In the genomic region with DNA sequence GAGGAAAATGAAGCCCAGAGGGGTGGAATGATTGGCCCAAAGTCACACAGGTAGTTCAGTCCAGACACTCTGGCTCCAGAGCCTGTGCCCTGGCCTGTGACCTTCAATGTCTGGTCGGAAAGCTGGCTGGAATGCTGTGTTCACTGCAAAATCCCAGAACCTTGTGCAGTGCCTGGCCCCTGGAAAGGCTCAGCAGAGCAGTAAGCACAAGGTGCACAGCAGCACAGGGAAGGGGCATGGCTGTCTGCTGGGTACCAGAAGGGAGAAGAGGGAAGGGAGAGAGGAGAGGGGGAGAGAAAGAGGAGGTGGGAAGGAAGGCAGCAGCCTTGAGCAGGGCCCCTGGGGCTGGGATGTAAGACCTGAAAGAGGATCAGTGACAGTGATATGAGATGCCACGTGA, we compare ENCODE assay signal across 19 cellular contexts. TPM values are rescaled to one million over a fixed set of nuclear protein-coding genes. Genes with fewer than 3 reads are reported as not detected.
DNase-seq lines count a peak whose midpoint lies in the region; ATAC-seq and TF ChIP-seq lines count a peak whose summit lies in the region.
"Had no signal": no experiment of that assay in that cellular context is flagged by ENCODE, and none has a peak within 500 bp of the region (broad histone marks: within the 10 kb centered on the region; RNA-seq: fewer than 3 reads in every experiment).

No MANE protein-coding gene starts in this region.

- no peaks in the 10 kb centered on the region for H3K36me3 Mint-ChIP-seq in central memory CD8-positive, alpha-beta T cell (ENCODE audit: insufficient read depth)
- peaks cover 14% of the 10 kb centered on the region for H3K36me3 Mint-ChIP-seq in stimulated activated memory B cell treated with anti-CD40 and anti-IgM and Interleukin-4, amounts not matched to agents 10 μg/mL and 1 μg/mL and 100 μg/mL, for 72 hours
- no peaks in the 10 kb centered on the region for H3K36me3 Mint-ChIP-seq in activated naive CD8-positive, alpha-beta T cell treated with anti-CD3 and anti-CD28 coated beads for 36 hours

- H3K27ac ChIP-seq in lung (ENCODE audit: low read depth in 1 of 2, low read length in 1 of 2) (no peak overlapping the region), trophoblast cell (ENCODE audit: low read depth, low read length) (no peak overlapping the region)
- H3K27ac ChIP-seq: C4-2B had no signal

- no peaks in the 10 kb centered on the region for H3K27me3 Mint-ChIP-seq in central memory CD8-positive, alpha-beta T cell
- no peaks in the 10 kb centered on the region for H3K27me3 Mint-ChIP-seq in stimulated activated memory B cell treated with anti-CD40 and anti-IgM and Interleukin-4, amounts not matched to agents 10 μg/mL and 1 μg/mL and 100 μg/mL, for 72 hours
- H3K27me3 Mint-ChIP-seq in activated naive CD8-positive, alpha-beta T cell treated with anti-CD3 and anti-CD28 coated beads for 36 hours: no peaks in the 10 kb centered on the region

- no peak overlapping the region for H2BK5ac ChIP-seq in trophoblast cell (ENCODE audit: low read depth, low read length, poor library complexity)

- H2BK120ac ChIP-seq in trophoblast cell (ENCODE audit: insufficient read depth, low read length, poor library complexity): no peak overlapping the region

- TF ChIP-seq CTCF in lung (IDR thresholded peaks at IDR 0.05; ENCODE audit: control extremely low read depth, extremely low read depth): no peak

- ATAC-seq in central memory CD8-positive, alpha-beta T cell (replicated peaks; ENCODE audit: extremely low read depth, poor library complexity, severe bottlenecking): no peak
- ATAC-seq in lung (ENCODE audit: insufficient read depth, low FRiP score): no peak
- ATAC-seq in stimulated activated memory B cell treated with anti-CD40 and anti-IgM and Interleukin-4, amounts not matched to agents 10 μg/mL and 1 μg/mL and 100 μg/mL, for 72 hours: no peak
- ATAC-seq in HG02763 (IDR thresholded peaks at IDR 0.05; ENCODE audit: unreplicated experiment): no peak
- no peak for ATAC-seq in esophagus mucosa

- H3K4me1 ChIP-seq in lung (ENCODE audit: control insufficient read depth in 2 of 2, insufficient read depth in 2 of 2, low read length in 2 of 2): peaks cover 1 to 5% of the 10 kb centered on the region in 2 donors
- H3K4me1 ChIP-seq in trophoblast cell (ENCODE audit: control insufficient read depth in 1 of 2, insufficient read depth in 2 of 2, low read length in 2 of 2): peaks cover 5 to 13% of the 10 kb centered on the region in 2 experiments
- H3K4me1 ChIP-seq in HAP-1: no peaks in the 10 kb centered on the region

- DNase-seq in central memory CD8-positive, alpha-beta T cell (ENCODE audit: low spot score in 2 of 2): no peak
- DNase-seq in lung (ENCODE audit: low spot score) (peak; percentile 18), trophoblast cell (no peak), HAP-1 (ENCODE audit: low spot score in 2 of 2) (no peak)
- DNase-seq in activated naive CD8-positive, alpha-beta T cell treated with anti-CD3 and anti-CD28 coated beads for 36 hours: no peak
- DNase-seq: ACHN; CD4-positive, alpha-beta memory T cell; DMS153; DMS79 treated with DMSO at 0.1 percent for 48 hours; EL; GOT3; IMR-90 had no signal

- H3K9me3 ChIP-seq in lung (ENCODE audit: control insufficient read depth in 2 of 2, insufficient read depth in 1 of 2, low read length in 1 of 2): peaks cover 0 to 1% of the 10 kb centered on the region in 2 donors
- no peaks in the 10 kb centered on the region for H3K9me3 ChIP-seq in trophoblast cell (ENCODE audit: insufficient read depth, low read depth, low read length)
- no peaks in the 10 kb centered on the region for H3K9me3 ChIP-seq in HAP-1

- in situ Hi-C loops in HAP-1 (cut with MboI; ENCODE audit: low sequenced_read_pairs): no loop called here

- H4K8ac ChIP-seq in trophoblast cell (ENCODE audit: low read depth, low read length): no peak overlapping the region

- H3K4me1 Mint-ChIP-seq in central memory CD8-positive, alpha-beta T cell: peaks cover 19% of the 10 kb centered on the region
- peaks cover 26% of the 10 kb centered on the region for H3K4me1 Mint-ChIP-seq in stimulated activated memory B cell treated with anti-CD40 and anti-IgM and Interleukin-4, amounts not matched to agents 10 μg/mL and 1 μg/mL and 100 μg/mL, for 72 hours
- peaks cover 8% of the 10 kb centered on the region for H3K4me1 Mint-ChIP-seq in activated naive CD8-positive, alpha-beta T cell treated with anti-CD3 and anti-CD28 coated beads for 36 hours
- H3K4me1 Mint-ChIP-seq: CD4-positive, alpha-beta memory T cell; H9 had no signal

- H3K27ac Mint-ChIP-seq in central memory CD8-positive, alpha-beta T cell (ENCODE audit: low read depth): peak overlapping the region; percentile 29
- H3K27ac Mint-ChIP-seq in stimulated activated memory B cell treated with anti-CD40 and anti-IgM and Interleukin-4, amounts not matched to agents 10 μg/mL and 1 μg/mL and 100 μg/mL, for 72 hours: peak overlapping the region; percentile 47
- H3K27ac Mint-ChIP-seq in activated naive CD8-positive, alpha-beta T cell treated with anti-CD3 and anti-CD28 coated beads for 36 hours: no peak overlapping the region
- H3K27ac Mint-ChIP-seq: CD4-positive, alpha-beta memory T cell had no signal

- H3K4me3 Mint-ChIP-seq in central memory CD8-positive, alpha-beta T cell: no peak overlapping the region
- H3K4me3 Mint-ChIP-seq in stimulated activated memory B cell treated with anti-CD40 and anti-IgM and Interleukin-4, amounts not matched to agents 10 μg/mL and 1 μg/mL and 100 μg/mL, for 72 hours: no peak overlapping the region
- no peak overlapping the region for H3K4me3 Mint-ChIP-seq in activated naive CD8-positive, alpha-beta T cell treated with anti-CD3 and anti-CD28 coated beads for 36 hours
- H3K4me3 Mint-ChIP-seq: CD4-positive, alpha-beta memory T cell; H9 had no signal

- WGBS in lung, 2 donors: 58 to 68% methylated on average over 2 of the region's 2 CpGs
- WGBS in trophoblast cell (ENCODE audit: extremely low coverage, insufficient coverage, insufficient read length): no CpG with 5 or more reads among the region's 2 CpGs

- H2AK5ac ChIP-seq in trophoblast cell (ENCODE audit: low read length): no peak overlapping the region

- H3K79me2 ChIP-seq in trophoblast cell (ENCODE audit: control insufficient read depth, insufficient read depth, low read length, poor library complexity): no peaks in the 10 kb centered on the region

- H4K91ac ChIP-seq in trophoblast cell (ENCODE audit: low read depth, low read length): no peak overlapping the region

- H3K4me2 ChIP-seq in trophoblast cell (ENCODE audit: low read length): no peak overlapping the region

- no peak overlapping the region for H3K4ac ChIP-seq in trophoblast cell (ENCODE audit: low read depth, low read length)

- no peaks in the 10 kb centered on the region for H3K79me1 ChIP-seq in trophoblast cell (ENCODE audit: low read length)

- H4K12ac ChIP-seq in trophoblast cell (ENCODE audit: low read depth, low read length): no peak overlapping the region

- peaks cover 13% of the 10 kb centered on the region for H3K9me3 Mint-ChIP-seq in central memory CD8-positive, alpha-beta T cell
- peaks cover 11% of the 10 kb centered on the region for H3K9me3 Mint-ChIP-seq in stimulated activated memory B cell treated with anti-CD40 and anti-IgM and Interleukin-4, amounts not matched to agents 10 μg/mL and 1 μg/mL and 100 μg/mL, for 72 hours
- peaks cover 15% of the 10 kb centered on the region for H3K9me3 Mint-ChIP-seq in activated naive CD8-positive, alpha-beta T cell treated with anti-CD3 and anti-CD28 coated beads for 36 hours

- H3K14ac ChIP-seq in trophoblast cell (ENCODE audit: low read length): no peak overlapping the region

- H3K23ac ChIP-seq in trophoblast cell (ENCODE audit: low read length): no peak overlapping the region

- H3K36me3 ChIP-seq in lung (ENCODE audit: control insufficient read depth in 2 of 2, insufficient read depth in 2 of 2, low read length in 2 of 2) (no peaks in the 10 kb centered on the region), trophoblast cell (ENCODE audit: control insufficient read depth in 1 of 2, insufficient read depth in 2 of 2, low read length in 2 of 2) (no peaks in the 10 kb centered on the region), HAP-1 (replicated peaks) (no peaks in the 10 kb centered on the region)

- H2BK12ac ChIP-seq in trophoblast cell (ENCODE audit: low read length): no peak overlapping the region

- H3K27me3 ChIP-seq in lung (ENCODE audit: control insufficient read depth, insufficient read depth): no peaks in the 10 kb centered on the region
- H3K27me3 ChIP-seq in trophoblast cell (ENCODE audit: insufficient read depth, low read length): no peaks in the 10 kb centered on the region
- H3K27me3 ChIP-seq in HAP-1 (ENCODE audit: low read depth): no peaks in the 10 kb centered on the region

- H3K9ac ChIP-seq in trophoblast cell (ENCODE audit: low read length): no peak overlapping the region

- no peak overlapping the region for H3K18ac ChIP-seq in trophoblast cell (ENCODE audit: low read length)

- H3K4me3 ChIP-seq in lung (no peak overlapping the region), trophoblast cell (ENCODE audit: low read depth, low read length) (peak overlapping the region; percentile 6), HAP-1 (no peak overlapping the region)

- H2AFZ ChIP-seq in trophoblast cell (ENCODE audit: insufficient read depth, low read length, poor library complexity): no peak overlapping the region

RNA-seq across cellular contexts. Expression of a gene that starts 28.4 kb away (rescaled TPM):
- total RNA-seq in lung (not detected), esophagus mucosa (not detected)
- polyA plus RNA-seq in lung: not detected
- polyA plus RNA-seq in trophoblast cell (2013): not detected in 2 replicates
- not detected for total RNA-seq in activated naive CD8-positive, alpha-beta T cell treated with anti-CD3 and anti-CD28 coated beads for 36 hours
- total RNA-seq: A172; CD4-positive, alpha-beta memory T cell; H9; HT-29; IMR-90 had no signal
- polyA plus RNA-seq: CD4-positive, alpha-beta memory T cell; IMR-90 had no signal
